In genomic region chr1:158819461-158820443, GRCh38 we compare ENCODE assay signal across 10 cellular contexts. TPM values are rescaled to one million over a fixed set of nuclear protein-coding genes. Genes with fewer than 3 reads are reported as not detected.
DNase-seq lines count a peak whose midpoint lies in the region; ATAC-seq and TF ChIP-seq lines count a peak whose summit lies in the region.
"Had no signal": no experiment of that assay in that cellular context is flagged by ENCODE, and none has a peak within 500 bp of the region (broad histone marks: within the 10 kb centered on the region; RNA-seq: fewer than 3 reads in every experiment).

No MANE protein-coding gene starts in this region.

- whole genome bisulfite sequencing in upper lobe of left lung, 2 donors, result 49 to 53% methylated on average over 7 of the region's 7 CpGs

- H3K4me3 ChIP-seq in left ventricle myocardium inferior (no peak overlapping the region), upper lobe of left lung (no peak overlapping the region), right atrium auricular region (no peak overlapping the region)
- H3K4me3 ChIP-seq: BLaER1 had no signal

- H3K36me3 Mint-ChIP-seq in activated naive CD4-positive, alpha-beta T cell treated with anti-CD3 and anti-CD28 coated beads, Interleukin-2, amount 50 U/mL, for 72 hours, result no peaks in the 10 kb centered on the region

- H3K27me3 ChIP-seq in left ventricle myocardium inferior (ENCODE audit: low read depth) (no peaks in the 10 kb centered on the region), upper lobe of left lung (no peaks in the 10 kb centered on the region), right atrium auricular region (no peaks in the 10 kb centered on the region)
- H3K27me3 ChIP-seq: BLaER1 had no signal

- ATAC-seq in left cardiac atrium (peak; percentile 41 to 58), HG03457 (IDR thresholded peaks at IDR 0.05; ENCODE audit: unreplicated experiment) (peak; percentile 80), upper lobe of left lung (ENCODE audit: low FRiP score in 2 of 2) (peak in 1 of 2 donors; percentile 62), left colon (no peak)
- ATAC-seq in activated naive CD4-positive, alpha-beta T cell treated with anti-CD3 and anti-CD28 coated beads, Interleukin-2, amount 50 U/mL, for 72 hours, result peak; percentile 82 to 100

- no peak for TF ChIP-seq POLR2A in upper lobe of left lung (IDR thresholded peaks at IDR 0.05)

- intact Hi-C loops in left cardiac atrium (cut with DNase I), result no loop called here
- intact Hi-C loops in left ventricle myocardium inferior (cut with micrococcal nuclease), result no loop called here
- intact Hi-C loops in left colon (cut with DNase I, micrococcal nuclease), result no loop called here

- H3K36me3 ChIP-seq in left ventricle myocardium inferior, result no peaks in the 10 kb centered on the region
- H3K36me3 ChIP-seq in upper lobe of left lung, result no peaks in the 10 kb centered on the region
- H3K36me3 ChIP-seq in right atrium auricular region, result no peaks in the 10 kb centered on the region
- H3K36me3 ChIP-seq: BLaER1 had no signal

- TF ChIP-seq CTCF in left ventricle myocardium inferior (IDR thresholded peaks at IDR 0.05; ENCODE audit: borderline replicate concordance), result no peak
- no peak for TF ChIP-seq CTCF in upper lobe of left lung (IDR thresholded peaks at IDR 0.05)
- no peak for TF ChIP-seq CTCF in right atrium auricular region (IDR thresholded peaks at IDR 0.05)

- H3K9me3 ChIP-seq in left ventricle myocardium inferior (replicated peaks), result peaks cover 10% of the 10 kb centered on the region
- no peaks in the 10 kb centered on the region for H3K9me3 ChIP-seq in upper lobe of left lung
- H3K9me3 ChIP-seq in right atrium auricular region, result no peaks in the 10 kb centered on the region

- H3K27ac Mint-ChIP-seq in activated naive CD4-positive, alpha-beta T cell treated with anti-CD3 and anti-CD28 coated beads, Interleukin-2, amount 50 U/mL, for 72 hours, result no peak overlapping the region

- no peak overlapping the region for H3K27ac ChIP-seq in left ventricle myocardium inferior (replicated peaks)
- peak overlapping the region; percentile 53 to 79 (median 72) for H3K27ac ChIP-seq in upper lobe of left lung
- H3K27ac ChIP-seq in right atrium auricular region, result no peak overlapping the region
- H3K27ac ChIP-seq: BLaER1 had no signal

- TF ChIP-seq EP300 in upper lobe of left lung (IDR thresholded peaks at IDR 0.05), result no peak

- no peaks in the 10 kb centered on the region for H3K4me1 ChIP-seq in left ventricle myocardium inferior
- H3K4me1 ChIP-seq in upper lobe of left lung, result peaks cover 0 to 5% (median 2%) of the 10 kb centered on the region in 4 donors
- no peaks in the 10 kb centered on the region for H3K4me1 ChIP-seq in right atrium auricular region

- no peaks in the 10 kb centered on the region for H3K9me3 Mint-ChIP-seq in activated naive CD4-positive, alpha-beta T cell treated with anti-CD3 and anti-CD28 coated beads, Interleukin-2, amount 50 U/mL, for 72 hours

- DNase-seq in left cardiac atrium (no peak), left ventricle myocardium inferior (no peak), upper lobe of left lung (no peak), left colon (no peak), NCI-H2081 treated with DMSO at 0.1 percent for 48 hours (lab: John Stamatoyannopoulos, UW) (no peak), right atrium auricular region (ENCODE audit: low spot score) (no peak)
- DNase-seq in activated naive CD4-positive, alpha-beta T cell treated with anti-CD3 and anti-CD28 coated beads, Interleukin-2, amount 50 U/mL, for 72 hours (ENCODE audit: low spot score in 2 of 2), result no peak

RNA-seq across cellular contexts. Expression of gene MNDA, which starts 11.4 kb away (rescaled TPM):
- 1 to 10 TPM; 5.2 to 9.5 TPM for total RNA-seq in left cardiac atrium
- 2.7 TPM for total RNA-seq in left ventricle myocardium inferior
- not detected for total RNA-seq in activated naive CD4-positive, alpha-beta T cell treated with anti-CD3 and anti-CD28 coated beads, Interleukin-2, amount 50 U/mL, for 72 hours
- total RNA-seq in upper lobe of left lung, result 10 to 100 TPM; 16.2 to 83.3 (median 28.7) TPM
- total RNA-seq in left colon, result 1 to 10 TPM; 1.2 to 2.2 TPM
- 1 to 10 TPM; 2.3 to 5.9 TPM for total RNA-seq in right atrium auricular region

RNA-seq across cellular contexts. Expression of gene OR6N2, which starts 38.7 kb away (rescaled TPM):
- total RNA-seq in left cardiac atrium (not detected), left ventricle myocardium inferior (not detected), upper lobe of left lung (under 1 TPM in 2 of 6 donors, not detected in 4; 0.10 to 0.26 TPM), left colon (not detected), right atrium auricular region (not detected)
- not detected for total RNA-seq in activated naive CD4-positive, alpha-beta T cell treated with anti-CD3 and anti-CD28 coated beads, Interleukin-2, amount 50 U/mL, for 72 hours
- total RNA-seq: liver had no signal

RNA-seq across cellular contexts. Expression of gene OR6N1, which starts 47.8 kb away (rescaled TPM):
- not detected for total RNA-seq in left cardiac atrium
- total RNA-seq in left ventricle myocardium inferior, result not detected
- not detected for total RNA-seq in activated naive CD4-positive, alpha-beta T cell treated with anti-CD3 and anti-CD28 coated beads, Interleukin-2, amount 50 U/mL, for 72 hours
- total RNA-seq in upper lobe of left lung, result 1 to 10 TPM in 2 of 6 donors, under 1 TPM in 3, not detected in 1; 0.20 to 1.9 (median 0.57) TPM
- total RNA-seq in left colon, result not detected
- not detected for total RNA-seq in right atrium auricular region
- total RNA-seq: liver had no signal

Comparison
In these comparisons a context has a peak if more than half of its experiments do, and no peak if none do; other contexts are left out.
1. H3K27ac ChIP-seq: peak in upper lobe of left lung (4 of 4); none in left ventricle myocardium inferior (single experiment) and right atrium auricular region (0 of 2).